Comparison of ENCODE assay signal across 1 cellular context in genomic region chr5:132873119-132873929, GRCh38.
TF ChIP-seq lines count a peak whose summit lies in the region.

LEAP2 (plus strand) TSS chr5:132873668; CDS start chr5:132873695, 27 bp downstream.

TF ChIP-seq in HepG2, 621 proteins besides CTCF, POLR2A, EP300 and RAD21 (continued from another document and continues in another):
- TF ChIP-seq ZNF142 (CRISPR knock-in tag; IDR thresholded peaks at IDR 0.05), result no peak
- TF ChIP-seq SRF (IDR thresholded peaks at IDR 0.05; ENCODE audit: low read depth, low read length), result peak; percentile 82
- no peak for TF ChIP-seq ZFAT (CRISPR knock-in tag; conservative IDR thresholded peaks at IDR 0.05)
- TF ChIP-seq ZNF224 (CRISPR knock-in tag; IDR thresholded peaks at IDR 0.05), result no peak
- peak; percentile 53; the same call in 1 of the 2 replicates for TF ChIP-seq RERE (CRISPR knock-in tag; IDR thresholded peaks at IDR 0.05; ENCODE audit: low read depth)
- TF ChIP-seq MAFF (IDR thresholded peaks at IDR 0.05; ENCODE audit: low read depth, low read length), result no peak
- peak; percentile 26 for TF ChIP-seq BHLHE40 (IDR thresholded peaks at IDR 0.05; ENCODE audit: low read length)
- no peak for TF ChIP-seq ZNF800 (CRISPR knock-in tag; IDR thresholded peaks at IDR 0.05)
- TF ChIP-seq GMEB2 (CRISPR knock-in tag; IDR thresholded peaks at IDR 0.05; ENCODE audit: low read depth), result no peak
- peak; percentile 72; the same call in 1 of the 2 replicates for TF ChIP-seq TFE3 (CRISPR knock-in tag; IDR thresholded peaks at IDR 0.05)
- no peak for TF ChIP-seq MAFK (conservative IDR thresholded peaks at IDR 0.05 in 1 of 2, IDR thresholded peaks at IDR 0.05 in 1 of 2; ENCODE audit: low read length in 2 of 2)
- no peak for TF ChIP-seq DDIT3 (CRISPR knock-in tag; IDR thresholded peaks at IDR 0.05)
- TF ChIP-seq NFE2L2 (IDR thresholded peaks at IDR 0.05; ENCODE audit: low read length), result no peak
- TF ChIP-seq ZNF230 (CRISPR knock-in tag; IDR thresholded peaks at IDR 0.05), result peak; percentile 20; the same call in 1 of the 2 replicates
- peak; percentile 77 for TF ChIP-seq MYC (CRISPR knock-in tag; IDR thresholded peaks at IDR 0.05; ENCODE audit: borderline replicate concordance)
- no peak for TF ChIP-seq SNAPC4 (CRISPR knock-in tag; IDR thresholded peaks at IDR 0.05)
- TF ChIP-seq ZNF777 (CRISPR knock-in tag; IDR thresholded peaks at IDR 0.05), result no peak
- peak; percentile 92 for TF ChIP-seq SAP130 (CRISPR knock-in tag; IDR thresholded peaks at IDR 0.05; ENCODE audit: low read depth)
- no peak for TF ChIP-seq ZNF558 (CRISPR knock-in tag; IDR thresholded peaks at IDR 0.05; ENCODE audit: borderline replicate concordance)
- TF ChIP-seq ZBTB39 (CRISPR knock-in tag; IDR thresholded peaks at IDR 0.05), result no peak
- TF ChIP-seq ZNF549 (CRISPR knock-in tag; IDR thresholded peaks at IDR 0.05), result no peak
- no peak for TF ChIP-seq ZNF124 (CRISPR knock-in tag; IDR thresholded peaks at IDR 0.05)
- TF ChIP-seq CSRNP2 (CRISPR knock-in tag; conservative IDR thresholded peaks at IDR 0.05; ENCODE audit: low read depth), result peak; percentile 85; the same call in 1 of the 2 replicates
